ENCODE assay signal across 18 cellular contexts in genomic region chr21:45441431-45442255, GRCh38. TPM values are rescaled to one million over a fixed set of nuclear protein-coding genes. Genes with fewer than 3 reads are reported as not detected.
DNase-seq lines count a peak whose midpoint lies in the region; ATAC-seq and TF ChIP-seq lines count a peak whose summit lies in the region.
"Had no signal": no experiment of that assay in that cellular context is flagged by ENCODE, and none has a peak within 500 bp of the region (broad histone marks: within the 10 kb centered on the region; RNA-seq: fewer than 3 reads in every experiment).

No MANE protein-coding gene starts in this region.

- no peak overlapping the region for H3K27ac ChIP-seq in right atrium auricular region
- H3K27ac ChIP-seq in neural progenitor cell: no peak overlapping the region
- H3K27ac ChIP-seq in tibial artery: peak overlapping the region; percentile 6 to 65

- H3K36me3 Mint-ChIP-seq in glutamatergic neuron (ENCODE audit: unreplicated experiment) (peaks cover 12% of the 10 kb centered on the region), neural progenitor cell (peaks cover 16% of the 10 kb centered on the region)

- TF ChIP-seq CTCF in right atrium auricular region (IDR thresholded peaks at IDR 0.05) (no peak), glutamatergic neuron (IDR thresholded peaks at IDR 0.05; ENCODE audit: partially characterized antibody, unreplicated experiment) (no peak), neural progenitor cell (IDR thresholded peaks at IDR 0.05) (no peak), tibial artery (IDR thresholded peaks at IDR 0.05) (no peak)

- peaks cover 76% of the 10 kb centered on the region for H3K79me2 ChIP-seq in neural progenitor cell (ENCODE audit: low read depth)

- H3K36me3 ChIP-seq in right atrium auricular region: no peaks in the 10 kb centered on the region
- H3K36me3 ChIP-seq in neural progenitor cell: no peaks in the 10 kb centered on the region
- H3K36me3 ChIP-seq in tibial artery: no peaks in the 10 kb centered on the region

- intact Hi-C loops in Right ventricle myocardium superior (cut with DNase I): no loop called here
- intact Hi-C loops in tibial artery (cut with DNase I; ENCODE audit: low total_unique reads): no loop called here

- peaks cover 32% of the 10 kb centered on the region for H4K20me1 ChIP-seq in neural progenitor cell (ENCODE audit: low read depth)

- H3K4me1 Mint-ChIP-seq in glutamatergic neuron (ENCODE audit: low read depth, unreplicated experiment): no peaks in the 10 kb centered on the region
- peaks cover 2% of the 10 kb centered on the region for H3K4me1 Mint-ChIP-seq in neural progenitor cell

- H3K27me3 ChIP-seq in right atrium auricular region (no peaks in the 10 kb centered on the region), neural progenitor cell (no peaks in the 10 kb centered on the region), tibial artery (no peaks in the 10 kb centered on the region)

- DNase-seq in Right ventricle myocardium superior (peak; percentile 39), right atrium auricular region (ENCODE audit: low spot score) (no peak), glutamatergic neuron (peak; percentile 8), neural progenitor cell (ENCODE audit: low spot score) (no peak), tibial artery (no peak), H4 (ENCODE audit: low spot score) (no peak)
- DNase-seq: DMS 273 treated with DMSO at 0.1 percent for 48 hours; H7; NCI-H1105; NCI-H1694 treated with DMSO at 0.1 percent for 48 hours; NCI-H2107; NCI-H510A; NCI-H748 treated with DMSO at 0.1 percent for 48 hours; NK-92 treated with Interleukin-12 subunit alpha and Interleukin-12 subunit beta, amount 100 ng/mL, for 24 hours; SHP77 treated with DMSO at 0.1 percent for 48 hours had no signal

- no peak overlapping the region for H3K4me3 ChIP-seq in right atrium auricular region
- H3K4me3 ChIP-seq in neural progenitor cell: no peak overlapping the region
- no peak overlapping the region for H3K4me3 ChIP-seq in tibial artery

- H3K4me1 ChIP-seq in right atrium auricular region: peaks cover 0 to 21% of the 10 kb centered on the region in 2 donors
- H3K4me1 ChIP-seq in neural progenitor cell: no peaks in the 10 kb centered on the region
- peaks cover 4 to 40% (median 31%) of the 10 kb centered on the region in 4 donors for H3K4me1 ChIP-seq in tibial artery

- H3K27me3 Mint-ChIP-seq in glutamatergic neuron (ENCODE audit: unreplicated experiment) (peaks cover 4% of the 10 kb centered on the region), neural progenitor cell (ENCODE audit: insufficient read depth, low read depth) (no peaks in the 10 kb centered on the region)

- H3K9ac ChIP-seq in neural progenitor cell: no peak overlapping the region

- no peak overlapping the region for H3K4me3 Mint-ChIP-seq in glutamatergic neuron (ENCODE audit: unreplicated experiment)
- no peak overlapping the region for H3K4me3 Mint-ChIP-seq in neural progenitor cell
- H3K4me3 Mint-ChIP-seq: B cell had no signal

- no peak overlapping the region for H3K4me2 ChIP-seq in neural progenitor cell

- no peak for ATAC-seq in Right ventricle myocardium superior (ENCODE audit: poor library complexity)
- no peak for ATAC-seq in HG02870 (IDR thresholded peaks at IDR 0.05; ENCODE audit: unreplicated experiment)
- no peak for ATAC-seq in HG02938 (IDR thresholded peaks at IDR 0.05; ENCODE audit: unreplicated experiment)

- no peaks in the 10 kb centered on the region for H3K9me3 Mint-ChIP-seq in glutamatergic neuron (ENCODE audit: unreplicated experiment)
- peaks cover 24% of the 10 kb centered on the region for H3K9me3 Mint-ChIP-seq in neural progenitor cell

- peaks cover 6% of the 10 kb centered on the region for H3F3A ChIP-seq in neural progenitor cell (ENCODE audit: low read depth)

- H3K27ac Mint-ChIP-seq in glutamatergic neuron (ENCODE audit: unreplicated experiment): no peak overlapping the region
- H3K27ac Mint-ChIP-seq in neural progenitor cell: peak overlapping the region; percentile 57
- H3K27ac Mint-ChIP-seq: B cell had no signal

- H3K9me3 ChIP-seq in right atrium auricular region (peaks cover 0 to 2% of the 10 kb centered on the region in 2 donors), neural progenitor cell (ENCODE audit: low read depth) (no peaks in the 10 kb centered on the region), tibial artery (peaks cover 0 to under 1% (median 0%) of the 10 kb centered on the region in 3 donors)

- no peak overlapping the region for H2AFZ ChIP-seq in neural progenitor cell (replicated peaks)

RNA-seq across cellular contexts. Expression of gene COL18A1, which starts 36.7 kb away (rescaled TPM):
- total RNA-seq in Right ventricle myocardium superior (44.2 TPM), right atrium auricular region (100 to 1,000 TPM; 117 to 134 TPM), glutamatergic neuron (ENCODE audit: unreplicated experiment) (9.5 TPM), neural progenitor cell (ENCODE audit: low replicate concordance) (52.6 and 291 TPM in 2 replicates)
- 8.4 and 15.1 TPM in 2 replicates for total RNA-seq in H4 (2014; rRNA removed; shearing (Covaris generic))

Comparison
In these comparisons a context has a peak if more than half of its experiments do, and no peak if none do; other contexts are left out.
1. DNase-seq: peak in Right ventricle myocardium superior (single experiment) and glutamatergic neuron (single experiment); none in right atrium auricular region (single experiment), neural progenitor cell (single experiment), tibial artery (0 of 2) and H4 (single experiment).
2. H3K27ac ChIP-seq: peak in tibial artery (2 of 2); none in right atrium auricular region (0 of 2) and neural progenitor cell (single experiment).